7 cellular contexts compared by ENCODE assay signal in genomic region chr14:52299692-52300278, GRCh38. TPM values are rescaled to one million over a fixed set of nuclear protein-coding genes. Genes with fewer than 3 reads are reported as not detected.
DNase-seq lines count a peak whose midpoint lies in the region; ATAC-seq, FAIRE-seq and TF ChIP-seq lines count a peak whose summit lies in the region.

No MANE protein-coding gene starts in this region.

- intact Hi-C loops in mucosa of descending colon (cut with DNase I, micrococcal nuclease) = loop anchor here (5.0 kb wide), 1 partner anchor 173 kb away; no protein-coding TSS in a partner anchor

- FAIRE-seq in RCC 7860 (lab: Jason Lieb, UNC) = peak; percentile 85
- peak; percentile 98 for FAIRE-seq in endometrium (lab: Jason Lieb, UNC)

- H3K4me1 ChIP-seq in mucosa of descending colon (ENCODE audit: low read depth) = peaks cover 8% of the 10 kb centered on the region

- ATAC-seq in mucosa of descending colon (peak; percentile 70), HG03159 (IDR thresholded peaks at IDR 0.05; ENCODE audit: unreplicated experiment) (no peak)

- peak; percentile 46 for TF ChIP-seq CTCF in mucosa of descending colon (IDR thresholded peaks at IDR 0.05)

- peak; percentile 19 for DNase-seq in GF-D8 (lab: John Stamatoyannopoulos, UW)
- DNase-seq in HT1080 (ENCODE audit: low read depth) = peak; percentile 44
- peak; percentile 34 for DNase-seq in RCC 7860 (ENCODE audit: low spot score)
- DNase-seq in mucosa of descending colon = peak in 1 of 3 donors; percentile 41
- no peak for DNase-seq in substantia nigra (lab: John Stamatoyannopoulos, UW)

- H3K4me3 ChIP-seq in mucosa of descending colon = no peak overlapping the region

- H3K36me3 ChIP-seq in mucosa of descending colon (ENCODE audit: low read depth) = no peaks in the 10 kb centered on the region

- no peaks in the 10 kb centered on the region for H3K9me3 ChIP-seq in mucosa of descending colon

- no peak overlapping the region for H3K27ac ChIP-seq in substantia nigra (ENCODE audit: low read depth, low read length, poor library complexity, severe bottlenecking)

RNA-seq across cellular contexts. Expression of gene PTGER2, which starts 14.3 kb away (rescaled TPM):
- not detected in 2 replicates for total RNA-seq in HT1080 (2014; rRNA removed; shearing (Covaris generic))
- not detected in 2 replicates for polyA plus RNA-seq in HT1080 (2015; cell fraction: cytosol; rRNA removed)
- polyA plus RNA-seq in HT1080 (2015; cell fraction: nucleus; rRNA removed) = not detected in 2 replicates
- 1 to 10 TPM; 3.2 to 8.1 (median 4.1) TPM for total RNA-seq in mucosa of descending colon

RNA-seq across cellular contexts. Expression of gene PTGDR, which starts 32.3 kb away (rescaled TPM):
- not detected in 2 replicates for total RNA-seq in HT1080 (2014; rRNA removed; shearing (Covaris generic))
- not detected in 2 replicates for polyA plus RNA-seq in HT1080 (2015; cell fraction: cytosol; rRNA removed)
- not detected in 2 replicates for polyA plus RNA-seq in HT1080 (2015; cell fraction: nucleus; rRNA removed)
- 10 to 100 TPM in 2 of 3 donors, 1 to 10 TPM in 1; 10.0 to 23.7 (median 20.9) TPM for total RNA-seq in mucosa of descending colon

Comparison
In these comparisons a context has a peak if more than half of its experiments do, and no peak if none do; other contexts are left out.
1. DNase-seq: peak in GF-D8 (single experiment), HT1080 (single experiment) and RCC 7860 (single experiment); none in substantia nigra (0 of 49).
2. RNA of gene PTGDR, which starts 32.3 kb away (total RNA-seq): 10.0 to 23.7 TPM in mucosa of descending colon; not detected in HT1080; every median in the first group is over 10 times any median in the second.